ENCODE assay signal across 17 cellular contexts in the genomic region with DNA sequence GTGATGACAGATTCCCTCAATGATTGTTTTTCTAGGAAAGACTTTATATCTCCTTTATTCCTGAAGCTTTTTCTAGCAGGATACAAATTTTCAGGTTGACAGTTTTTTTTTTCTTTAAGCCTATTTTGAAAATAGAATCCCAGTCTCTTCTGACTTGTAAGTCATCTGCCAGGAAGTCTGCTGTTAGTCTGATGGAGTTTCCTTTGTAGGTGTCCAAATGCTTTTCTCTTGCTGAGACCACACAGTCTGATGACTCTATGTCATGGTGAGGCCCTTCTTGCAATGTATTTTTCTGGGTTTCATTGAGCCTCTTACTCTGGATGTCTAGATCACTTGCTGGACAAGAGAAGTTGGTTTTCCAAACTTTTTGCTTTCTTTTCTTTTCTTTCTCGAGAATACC.
"Had no signal": no experiment of that assay in that cellular context is flagged by ENCODE, and none has a peak within 500 bp of the region (broad histone marks: within the 10 kb centered on the region; RNA-seq: fewer than 3 reads in every experiment).

No MANE protein-coding gene starts in this region.

- H3K27ac Mint-ChIP-seq: nephron; progenitor cell of endocrine pancreas; stimulated activated memory B cell treated with anti-CD40 and anti-IgM and Interleukin-4, amounts not matched to agents 10 μg/mL and 1 μg/mL and 100 μg/mL, for 72 hours; T-helper 17 cell had no signal

- H3K27me3 Mint-ChIP-seq: progenitor cell of endocrine pancreas; stimulated activated memory B cell treated with anti-CD40 and anti-IgM and Interleukin-4, amounts not matched to agents 10 μg/mL and 1 μg/mL and 100 μg/mL, for 72 hours; T-helper 17 cell had no signal

- H3K4me3 Mint-ChIP-seq: nephron; stimulated activated memory B cell treated with anti-CD40 and anti-IgM and Interleukin-4, amounts not matched to agents 10 μg/mL and 1 μg/mL and 100 μg/mL, for 72 hours; T-helper 17 cell had no signal

- H3K4me1 Mint-ChIP-seq: nephron had no signal

- H3K27ac ChIP-seq: breast epithelium, esophagus muscularis mucosa, upper lobe of left lung had no signal

- H3K4me3 ChIP-seq: breast epithelium, esophagus muscularis mucosa, mucosa of descending colon, upper lobe of left lung had no signal

- H3K36me3 ChIP-seq: breast epithelium had no signal

- H3K27me3 ChIP-seq: breast epithelium, esophagus muscularis mucosa, upper lobe of left lung had no signal

- ATAC-seq: left cardiac atrium; mucosa of descending colon; right cardiac atrium; stimulated activated memory B cell treated with anti-CD40 and anti-IgM and Interleukin-4, amounts not matched to agents 10 μg/mL and 1 μg/mL and 100 μg/mL, for 72 hours; T-helper 17 cell had no signal

- DNase-seq: activated CD4-positive, CD25-positive, alpha-beta regulatory T cell; activated gamma-delta T cell; glutamatergic neuron; immature natural killer cell; left cardiac atrium; mucosa of descending colon; occipital lobe; right cardiac atrium; SHP77; small intestine; T-helper 17 cell; upper lobe of left lung had no signal

- H3K4me1 ChIP-seq: breast epithelium had no signal
